In genomic region chr5:38438757-38439156, GRCh38 we compare ENCODE assay signal across 27 cellular contexts.
"Had no signal": no experiment of that assay in that cellular context is flagged by ENCODE, and none has a peak within 500 bp of the region (broad histone marks: within the 10 kb centered on the region; RNA-seq: fewer than 3 reads in every experiment).

No MANE protein-coding gene starts in this region.

- ATAC-seq: stimulated activated effector memory CD8-positive, alpha-beta T cell treated with anti-CD3 and anti-CD28 coated beads, Interleukin-12 subunit alpha, Interleukin-12 subunit beta, amount 100 ng/mL, for 72 hours; stimulated activated memory B cell treated with anti-CD40 and anti-IgM and Interleukin-4, amounts not matched to agents 10 μg/mL and 1 μg/mL and 100 μg/mL, for 72 hours; stimulated activated naive B cell treated with anti-CD40 and anti-IgM and Interleukin-4, amounts not matched to agents 10 μg/mL and 1 μg/mL and 100 μg/mL, for 72 hours; stimulated activated naive CD8-positive, alpha-beta T cell treated with anti-CD3 and anti-CD28 coated beads, Interleukin-15, amount 100 ng/mL, for 72 hours; stimulated activated naive CD8-positive, alpha-beta T cell treated with anti-CD3 and anti-CD28 coated beads, Interleukin-15, Interleukin-2, amounts not matched to agents 100 U/mL and 50 U/mL, for 24 hours; upper lobe of right lung had no signal

- H3K9me3 ChIP-seq: stomach, suprapubic skin, testis, thoracic aorta, thyroid gland, tibial artery, tibial nerve, transverse colon, upper lobe of left lung, upper lobe of right lung, uterus, vagina had no signal

- H3K27me3 ChIP-seq: stomach, suprapubic skin, testis, thyroid gland, tibial artery, tibial nerve, transverse colon, upper lobe of left lung, uterus, vagina had no signal

- H3K4me3 ChIP-seq: stomach, suprapubic skin, testis, thoracic aorta, thyroid gland, tibial artery, tibial nerve, transverse colon, upper lobe of left lung, upper lobe of right lung, uterus, vagina had no signal

- DNase-seq: stimulated activated CD4-positive, alpha-beta T cell treated with anti-CD3 and anti-CD28 coated beads, Interleukin-2, amount 100 ng/mL, for 48 hours; stimulated activated CD4-positive, alpha-beta T cell treated with anti-CD3 and anti-CD28 coated beads, Interleukin-4, amount 100 ng/mL, for 1 hour; stimulated activated CD4-positive, alpha-beta T cell treated with anti-CD3 and anti-CD28 coated beads, Interleukin-4, amount 100 ng/mL, for 24 hours; stimulated activated CD4-positive, alpha-beta T cell treated with anti-CD3 and anti-CD28 coated beads, Interleukin-4, amount 100 ng/mL, for 4 hours; stimulated activated CD8-positive, alpha-beta memory T cell treated with anti-CD3 and anti-CD28 coated beads, Interleukin-4, amount 100 ng/mL, for 48 hours; stimulated activated naive B cell treated with anti-CD40 and anti-IgM and Interleukin-4, amounts not matched to agents 10 μg/mL and 1 μg/mL and 100 μg/mL, for 72 hours; stimulated activated naive CD4-positive, alpha-beta T cell; stimulated activated naive CD4-positive, alpha-beta T cell treated with Interleukin-2 at 50 U/mL for 16 hours; stimulated activated naive CD8-positive, alpha-beta T cell treated with anti-CD3 and anti-CD28 coated beads, Interleukin-15, amount 100 ng/mL, for 72 hours; stimulated activated naive CD8-positive, alpha-beta T cell treated with anti-CD3 and anti-CD28 coated beads, Interleukin-15, Interleukin-2, amounts not matched to agents 100 U/mL and 50 U/mL, for 24 hours; stomach; substantia nigra; testis; thyroid gland; tibial artery; transverse colon; trophoblast cell; upper lobe of left lung; upper lobe of right lung; uterus had no signal

- H3K36me3 ChIP-seq: stomach, suprapubic skin, thoracic aorta, thyroid gland, tibial artery, transverse colon, upper lobe of left lung, upper lobe of right lung, uterus, vagina had no signal

- FAIRE-seq: urothelium cell line had no signal

- H3K27ac ChIP-seq: stomach, suprapubic skin, testis, thoracic aorta, thyroid gland, tibial artery, tibial nerve, transverse colon, upper lobe of left lung, upper lobe of right lung, uterus, vagina had no signal
